Comparison of ENCODE assay signal across 28 cellular contexts in genomic region chr7:111358915-111359314, GRCh38.
"Had no signal": no experiment of that assay in that cellular context is flagged by ENCODE, and none has a peak within 500 bp of the region (broad histone marks: within the 10 kb centered on the region; RNA-seq: fewer than 3 reads in every experiment).

No MANE protein-coding gene starts in this region.

- H3K27ac Mint-ChIP-seq: natural killer cell treated with Interleukin-12 subunit alpha and Interleukin-12 subunit beta and Interleukin-15 and Interleukin-18, amount 100 ng/mL, for 72 hours; progenitor cell of endocrine pancreas; stimulated activated effector memory CD8-positive, alpha-beta T cell treated with anti-CD3 and anti-CD28 coated beads, Interleukin-12 subunit alpha, Interleukin-12 subunit beta, amount 100 ng/mL, for 72 hours; stimulated activated naive B cell treated with anti-CD40 and anti-IgM and Interleukin-4, amounts not matched to agents 10 μg/mL and 1 μg/mL and 100 μg/mL, for 72 hours; stimulated activated naive CD8-positive, alpha-beta T cell treated with anti-CD3 and anti-CD28 coated beads, Interleukin-15, Interleukin-2, amounts not matched to agents 100 ng/mL and 50 ng/mL, for 24 hours had no signal

- DNase-seq: naive thymus-derived CD8-positive, alpha-beta T cell; nephron progenitor cell; nucleus accumbens; pancreas; psoas muscle; right cardiac atrium; stimulated activated CD4-positive, alpha-beta T cell treated with anti-CD3 and anti-CD28 coated beads, Interleukin-15, amount 100 ng/mL, for 24 hours; stimulated activated CD4-positive, alpha-beta T cell treated with anti-CD3 and anti-CD28 coated beads, Interleukin-2, amount 100 ng/mL, for 24 hours; stimulated activated CD4-positive, alpha-beta T cell treated with anti-CD3 and anti-CD28 coated beads, Interleukin-2, amount 100 ng/mL, for 48 hours; stimulated activated CD4-positive, alpha-beta T cell treated with anti-CD3 and anti-CD28 coated beads, Interleukin-4, amount 100 ng/mL, for 24 hours; stimulated activated naive B cell treated with anti-CD40 and anti-IgM and Interleukin-4, amounts not matched to agents 10 μg/mL and 1 μg/mL and 100 μg/mL, for 72 hours; stimulated activated naive CD4-positive, alpha-beta T cell treated with Interleukin-2 at 50 U/mL for 16 hours; stomach; trophoblast cell; upper lobe of left lung had no signal

- H3K36me3 ChIP-seq: neutrophil, pancreas, stomach, thoracic aorta, thyroid gland, tibial nerve, upper lobe of left lung, vagina had no signal

- H3K4me3 ChIP-seq: pancreas, psoas muscle, skin epidermis, smooth muscle cell, stomach, thoracic aorta, thyroid gland, tibial nerve, upper lobe of left lung, vagina had no signal

- H3K4me1 ChIP-seq: pancreas, psoas muscle, upper lobe of left lung had no signal

- ATAC-seq: naive thymus-derived CD8-positive, alpha-beta T cell; natural killer cell treated with Interleukin-12 subunit alpha and Interleukin-12 subunit beta and Interleukin-15 and Interleukin-18, amount 100 ng/mL, for 72 hours; pancreas; psoas muscle; right cardiac atrium; sciatic nerve; stimulated activated effector memory CD8-positive, alpha-beta T cell treated with anti-CD3 and anti-CD28 coated beads, Interleukin-12 subunit alpha, Interleukin-12 subunit beta, amount 100 ng/mL, for 72 hours; stimulated activated naive B cell treated with anti-CD40 and anti-IgM and Interleukin-4, amounts not matched to agents 10 μg/mL and 1 μg/mL and 100 μg/mL, for 72 hours had no signal

- H3K27me3 ChIP-seq: neutrophil, pancreas, stomach, thyroid gland, tibial nerve, upper lobe of left lung, vagina had no signal

- H3K36me3 Mint-ChIP-seq: natural killer cell treated with Interleukin-12 subunit alpha and Interleukin-12 subunit beta and Interleukin-15 and Interleukin-18, amount 100 ng/mL, for 72 hours; stimulated activated effector memory CD8-positive, alpha-beta T cell treated with anti-CD3 and anti-CD28 coated beads, Interleukin-12 subunit alpha, Interleukin-12 subunit beta, amount 100 ng/mL, for 72 hours; stimulated activated naive B cell treated with anti-CD40 and anti-IgM and Interleukin-4, amounts not matched to agents 10 μg/mL and 1 μg/mL and 100 μg/mL, for 72 hours had no signal

- H3K27me3 Mint-ChIP-seq: naive thymus-derived CD8-positive, alpha-beta T cell; natural killer cell treated with Interleukin-12 subunit alpha and Interleukin-12 subunit beta and Interleukin-15 and Interleukin-18, amount 100 ng/mL, for 72 hours; progenitor cell of endocrine pancreas; stimulated activated naive B cell treated with anti-CD40 and anti-IgM and Interleukin-4, amounts not matched to agents 10 μg/mL and 1 μg/mL and 100 μg/mL, for 72 hours; stimulated activated naive CD8-positive, alpha-beta T cell treated with anti-CD3 and anti-CD28 coated beads, Interleukin-15, Interleukin-2, amounts not matched to agents 100 ng/mL and 50 ng/mL, for 24 hours had no signal

- H3K9me3 ChIP-seq: neutrophil, pancreas, psoas muscle, stomach, thoracic aorta, thyroid gland, tibial nerve, upper lobe of left lung, vagina had no signal

- H3K4me3 Mint-ChIP-seq: naive thymus-derived CD8-positive, alpha-beta T cell; natural killer cell treated with Interleukin-12 subunit alpha and Interleukin-12 subunit beta and Interleukin-15 and Interleukin-18, amount 100 ng/mL, for 72 hours; nephron progenitor cell; neural crest cell; stimulated activated effector memory CD8-positive, alpha-beta T cell treated with anti-CD3 and anti-CD28 coated beads, Interleukin-12 subunit alpha, Interleukin-12 subunit beta, amount 100 ng/mL, for 72 hours; stimulated activated naive B cell treated with anti-CD40 and anti-IgM and Interleukin-4, amounts not matched to agents 10 μg/mL and 1 μg/mL and 100 μg/mL, for 72 hours; stimulated activated naive CD8-positive, alpha-beta T cell treated with anti-CD3 and anti-CD28 coated beads, Interleukin-15, Interleukin-2, amounts not matched to agents 100 ng/mL and 50 ng/mL, for 24 hours had no signal

- H3K9me3 Mint-ChIP-seq: nephron progenitor cell; neural crest cell; stimulated activated effector memory CD8-positive, alpha-beta T cell treated with anti-CD3 and anti-CD28 coated beads, Interleukin-12 subunit alpha, Interleukin-12 subunit beta, amount 100 ng/mL, for 72 hours; stimulated activated naive B cell treated with anti-CD40 and anti-IgM and Interleukin-4, amounts not matched to agents 10 μg/mL and 1 μg/mL and 100 μg/mL, for 72 hours; stimulated activated naive CD8-positive, alpha-beta T cell treated with anti-CD3 and anti-CD28 coated beads, Interleukin-15, Interleukin-2, amounts not matched to agents 100 ng/mL and 50 ng/mL, for 24 hours had no signal

- H3K27ac ChIP-seq: neutrophil, pancreas, psoas muscle, skin epidermis, stomach, thoracic aorta, thyroid gland, tibial nerve, upper lobe of left lung, vagina had no signal
